ENCODE assay signal across 19 cellular contexts in the genomic region with DNA sequence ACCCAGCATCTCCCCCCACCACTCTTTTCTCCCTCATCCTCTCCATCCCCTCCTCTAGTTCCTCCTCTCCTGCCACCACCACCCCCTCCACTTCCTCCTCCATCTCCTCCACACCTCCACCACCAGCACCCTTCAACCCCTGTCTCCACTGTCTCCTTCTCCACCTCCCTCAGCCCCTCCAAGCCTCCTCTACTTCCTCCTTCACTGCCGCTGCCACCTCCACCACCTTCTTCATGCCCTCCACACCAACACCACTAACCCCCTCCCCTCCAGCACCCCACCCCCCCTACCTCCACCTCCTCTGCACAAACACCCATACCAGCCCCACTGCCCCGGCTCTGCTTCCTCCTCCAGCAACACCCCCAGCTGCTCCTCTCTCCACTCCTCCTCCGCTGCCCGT.
DNase-seq lines count a peak whose midpoint lies in the region; ATAC-seq and TF ChIP-seq lines count a peak whose summit lies in the region.
"Had no signal": no experiment of that assay in that cellular context is flagged by ENCODE, and none has a peak within 500 bp of the region (broad histone marks: within the 10 kb centered on the region; RNA-seq: fewer than 3 reads in every experiment).

No MANE protein-coding gene starts in this region.

- peak overlapping the region; percentile 27 for H3K27ac Mint-ChIP-seq in activated CD4-positive, alpha-beta T cell treated with anti-CD3 and anti-CD28 coated beads, Interleukin-2, amount 10 ng/mL, durations not matched to agents 7 days and 5 days
- H3K27ac Mint-ChIP-seq in brain, result peak overlapping the region in 3 of 5 experiments; percentile 30 to 79 (median 64)

- no peaks in the 10 kb centered on the region for H3K36me3 Mint-ChIP-seq in activated CD4-positive, alpha-beta T cell treated with anti-CD3 and anti-CD28 coated beads, Interleukin-2, amount 10 ng/mL, durations not matched to agents 7 days and 5 days (ENCODE audit: low read depth)
- no peaks in the 10 kb centered on the region for H3K36me3 Mint-ChIP-seq in brain
- H3K36me3 Mint-ChIP-seq: CD4-positive, CD25-positive, alpha-beta regulatory T cell had no signal

- no peak overlapping the region for H3K4me3 ChIP-seq in NB4 (ENCODE audit: low read depth, low read length)
- H3K4me3 ChIP-seq: PC-9 had no signal

- H3K4me1 Mint-ChIP-seq in activated CD4-positive, alpha-beta T cell treated with anti-CD3 and anti-CD28 coated beads, Interleukin-2, amount 10 ng/mL, durations not matched to agents 7 days and 5 days, result peaks cover 12% of the 10 kb centered on the region
- H3K4me1 Mint-ChIP-seq in brain, result peaks cover 46% of the 10 kb centered on the region

- intact Hi-C loops in sciatic nerve (cut with DNase I), result no loop called here

- CTCF ChIA-PET in activated CD4-positive, alpha-beta T cell treated with anti-CD3 and anti-CD28 coated beads, Interleukin-2, amount 10 ng/mL, durations not matched to agents 7 days and 5 days (lab: Charles Lee), result no interaction called here
- CTCF ChIA-PET in GM10248 (lab: Yijun Ruan, JAX), result no interaction called here

- ATAC-seq in sciatic nerve, result peak; percentile 20

- H3K9me3 Mint-ChIP-seq in activated CD4-positive, alpha-beta T cell treated with anti-CD3 and anti-CD28 coated beads, Interleukin-2, amount 10 ng/mL, durations not matched to agents 7 days and 5 days, result peaks cover 3% of the 10 kb centered on the region
- H3K9me3 Mint-ChIP-seq in brain, result peaks cover 0 to 17% (median 8%) of the 10 kb centered on the region in 5 experiments

- no peak overlapping the region for H3K4me3 Mint-ChIP-seq in activated CD4-positive, alpha-beta T cell treated with anti-CD3 and anti-CD28 coated beads, Interleukin-2, amount 10 ng/mL, durations not matched to agents 7 days and 5 days
- no peak overlapping the region for H3K4me3 Mint-ChIP-seq in brain
- H3K4me3 Mint-ChIP-seq: CD4-positive, CD25-positive, alpha-beta regulatory T cell had no signal

- TF ChIP-seq POLR2A in NB4 (IDR thresholded peaks at IDR 0.05; ENCODE audit: extremely low read depth, insufficient read length), result no peak

- TF ChIP-seq CTCF in NB4 (IDR thresholded peaks at IDR 0.05; ENCODE audit: low read depth, low read length) (no peak), brain (conservative IDR thresholded peaks at IDR 0.05) (no peak), GM10248 (IDR thresholded peaks at IDR 0.05; ENCODE audit: control extremely low read depth, extremely low read depth, low read depth, missing control alignments) (no peak)

- peaks cover 43% of the 10 kb centered on the region for H3K27me3 Mint-ChIP-seq in activated CD4-positive, alpha-beta T cell treated with anti-CD3 and anti-CD28 coated beads, Interleukin-2, amount 10 ng/mL, durations not matched to agents 7 days and 5 days
- H3K27me3 Mint-ChIP-seq in brain, result peaks cover 11% of the 10 kb centered on the region

- no peak for DNase-seq in activated CD4-positive, alpha-beta T cell treated with anti-CD3 and anti-CD28 coated beads, Interleukin-2, amount 10 ng/mL, durations not matched to agents 7 days and 5 days
- no peak for DNase-seq in activated CD4-positive, alpha-beta T cell treated with anti-CD3 and anti-CD28 coated beads, Interleukin-2, amount 50 U/mL, for 1 hour
- DNase-seq in NB4 (ENCODE audit: low read depth), result peak; percentile 76
- no peak for DNase-seq in sciatic nerve (ENCODE audit: low spot score)
- DNase-seq in DMS 273 treated with DMSO at 0.1 percent for 48 hours (lab: John Stamatoyannopoulos, UW), result no peak
- DNase-seq in GM10248 (ENCODE audit: extremely low spot score), result no peak
- no peak for DNase-seq in dedifferentiated amniotic fluid mesenchymal stem cell (ENCODE audit: extremely low spot score)
- DNase-seq: CD4-positive, CD25-positive, alpha-beta regulatory T cell; EL; Karpas-422; MM.1S; NCI-H1694; NCI-H2107; NCI-H2227 treated with DMSO at 0.1 percent for 48 hours; NCI-H510A treated with DMSO at 0.1 percent for 48 hours; NCI-H774; PC-9; SIG-M5 had no signal

- POLR2A ChIA-PET in activated CD4-positive, alpha-beta T cell treated with anti-CD3 and anti-CD28 coated beads, Interleukin-2, amount 10 ng/mL, durations not matched to agents 7 days and 5 days (lab: Charles Lee), result no interaction called here
- POLR2A ChIA-PET in GM10248 (lab: Yijun Ruan, JAX), result no interaction called here
